In the genomic region with DNA sequence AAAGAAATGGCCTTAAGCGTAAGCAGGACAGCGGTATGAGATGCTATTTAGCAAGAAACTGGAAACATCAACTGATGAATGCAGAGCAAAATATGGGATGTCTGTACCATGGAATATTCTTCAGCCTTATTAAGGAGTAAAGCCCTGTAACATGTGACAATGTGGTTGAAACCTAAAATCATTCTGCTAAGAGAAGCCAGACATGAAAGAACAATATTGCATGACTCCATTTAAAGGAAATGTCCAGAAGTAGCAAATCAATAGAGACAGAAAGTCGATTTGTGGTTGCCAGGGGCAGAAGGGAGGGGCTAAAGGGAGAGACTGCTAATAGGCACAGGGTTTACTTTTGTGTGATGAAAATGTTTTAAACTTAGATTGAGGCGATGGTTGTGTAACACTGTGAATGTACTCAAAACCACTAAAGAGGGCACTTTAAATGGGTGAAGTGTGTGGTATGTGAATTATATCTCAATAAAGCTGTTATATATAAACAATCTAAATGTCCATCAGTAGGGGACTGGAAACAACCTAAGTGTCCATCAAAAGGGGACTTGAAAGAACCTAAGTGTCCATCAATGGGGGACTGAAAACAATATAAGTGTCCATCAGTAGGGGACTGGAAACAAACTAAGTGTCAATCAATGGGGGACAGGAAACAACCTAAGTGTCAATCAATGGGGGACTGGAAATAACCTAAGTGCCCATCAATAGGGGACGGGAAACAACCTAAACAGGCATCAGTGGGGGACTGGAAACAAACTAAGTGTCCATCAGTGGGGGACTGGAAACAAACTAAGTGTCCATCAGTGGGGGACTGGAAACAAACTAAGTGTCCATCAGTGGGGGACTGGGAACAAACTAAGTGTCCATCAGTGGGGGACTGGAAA, we compare ENCODE assay signal across 1 cellular context.
TF ChIP-seq lines count a peak whose summit lies in the region.

No MANE protein-coding gene starts in this region.

TF ChIP-seq in WTC11, 78 proteins besides CTCF, POLR2A, EP300 and RAD21 (continued from another document):
- TF ChIP-seq, protein P1, sequence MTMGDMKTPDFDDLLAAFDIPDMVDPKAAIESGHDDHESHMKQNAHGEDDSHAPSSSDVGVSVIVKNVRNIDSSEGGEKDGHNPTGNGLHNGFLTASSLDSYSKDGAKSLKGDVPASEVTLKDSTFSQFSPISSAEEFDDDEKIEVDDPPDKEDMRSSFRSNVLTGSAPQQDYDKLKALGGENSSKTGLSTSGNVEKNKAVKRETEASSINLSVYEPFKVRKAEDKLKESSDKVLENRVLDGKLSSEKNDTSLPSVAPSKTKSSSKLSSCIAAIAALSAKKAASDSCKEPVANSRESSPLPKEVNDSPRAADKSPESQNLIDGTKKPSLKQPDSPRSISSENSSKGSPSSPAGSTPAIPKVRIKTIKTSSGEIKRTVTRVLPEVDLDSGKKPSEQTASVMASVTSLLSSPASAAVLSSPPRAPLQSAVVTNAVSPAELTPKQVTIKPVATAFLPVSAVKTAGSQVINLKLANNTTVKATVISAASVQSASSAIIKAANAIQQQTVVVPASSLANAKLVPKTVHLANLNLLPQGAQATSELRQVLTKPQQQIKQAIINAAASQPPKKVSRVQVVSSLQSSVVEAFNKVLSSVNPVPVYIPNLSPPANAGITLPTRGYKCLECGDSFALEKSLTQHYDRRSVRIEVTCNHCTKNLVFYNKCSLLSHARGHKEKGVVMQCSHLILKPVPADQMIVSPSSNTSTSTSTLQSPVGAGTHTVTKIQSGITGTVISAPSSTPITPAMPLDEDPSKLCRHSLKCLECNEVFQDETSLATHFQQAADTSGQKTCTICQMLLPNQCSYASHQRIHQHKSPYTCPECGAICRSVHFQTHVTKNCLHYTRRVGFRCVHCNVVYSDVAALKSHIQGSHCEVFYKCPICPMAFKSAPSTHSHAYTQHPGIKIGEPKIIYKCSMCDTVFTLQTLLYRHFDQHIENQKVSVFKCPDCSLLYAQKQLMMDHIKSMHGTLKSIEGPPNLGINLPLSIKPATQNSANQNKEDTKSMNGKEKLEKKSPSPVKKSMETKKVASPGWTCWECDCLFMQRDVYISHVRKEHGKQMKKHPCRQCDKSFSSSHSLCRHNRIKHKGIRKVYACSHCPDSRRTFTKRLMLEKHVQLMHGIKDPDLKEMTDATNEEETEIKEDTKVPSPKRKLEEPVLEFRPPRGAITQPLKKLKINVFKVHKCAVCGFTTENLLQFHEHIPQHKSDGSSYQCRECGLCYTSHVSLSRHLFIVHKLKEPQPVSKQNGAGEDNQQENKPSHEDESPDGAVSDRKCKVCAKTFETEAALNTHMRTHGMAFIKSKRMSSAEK (CRISPR knock-in tag; IDR thresholded peaks at IDR 0.05; ENCODE audit: borderline replicate concordance) = no peak
- TF ChIP-seq ZNF232 (CRISPR knock-in tag; IDR thresholded peaks at IDR 0.05) = no peak
- no peak for TF ChIP-seq RELA (CRISPR knock-in tag; IDR thresholded peaks at IDR 0.05; ENCODE audit: borderline replicate concordance)
- no peak for TF ChIP-seq EMX1 (CRISPR knock-in tag; IDR thresholded peaks at IDR 0.05)
- TF ChIP-seq FOXP1 (CRISPR knock-in tag; IDR thresholded peaks at IDR 0.05; ENCODE audit: borderline replicate concordance) = no peak
- TF ChIP-seq PRRX2 (CRISPR knock-in tag; IDR thresholded peaks at IDR 0.05) = no peak
- TF ChIP-seq NFYB (CRISPR knock-in tag; conservative IDR thresholded peaks at IDR 0.05; ENCODE audit: low read depth) = no peak
TF ChIP-seq in WTC11: peak in this region for 0.
